ENCODE assay signal across 1 cellular context in genomic region chr17:59840908-59841666, GRCh38.
A peak's percentile ranks its signal among the peaks of the same experiment; 100 is the strongest.
TF ChIP-seq lines count a peak whose summit lies in the region.

No MANE protein-coding gene starts in this region.

TF ChIP-seq in H1, 55 proteins besides CTCF, POLR2A, EP300 and RAD21:
- TF ChIP-seq CBX8 (IDR thresholded peaks at IDR 0.05; ENCODE audit: borderline replicate concordance, low read depth, low read length) (no peak), CHD1 (IDR thresholded peaks at IDR 0.05; ENCODE audit: low read depth, low read length) (no peak; the same call in 1 of the 2 replicates), TAF1 (IDR thresholded peaks at IDR 0.05; ENCODE audit: low read depth, low read length) (0 out of 2 replicates have a peak, but pooled peaks have one; percentile 14), CHD7 (IDR thresholded peaks at IDR 0.05; ENCODE audit: insufficient replicate concordance, low read length) (peak; percentile 56), ATF2 (IDR thresholded peaks at IDR 0.05; ENCODE audit: low read length) (0 out of 2 replicates have a peak, but pooled peaks have one; percentile 12), MAFK (IDR thresholded peaks at IDR 0.05; ENCODE audit: low read depth, low read length) (no peak), POLR2AphosphoS5 (IDR thresholded peaks at IDR 0.05; ENCODE audit: low read depth, low read length) (peak; percentile 99), CREB1 (IDR thresholded peaks at IDR 0.05) (0 out of 2 replicates have a peak, but pooled peaks have one; percentile 9), PHF8 (conservative IDR thresholded peaks at IDR 0.05; ENCODE audit: low read depth, low read length) (no peak), SUZ12 (IDR thresholded peaks at IDR 0.05; ENCODE audit: low read length) (no peak)
